ENCODE assay signal across 8 cellular contexts in the genomic region with DNA sequence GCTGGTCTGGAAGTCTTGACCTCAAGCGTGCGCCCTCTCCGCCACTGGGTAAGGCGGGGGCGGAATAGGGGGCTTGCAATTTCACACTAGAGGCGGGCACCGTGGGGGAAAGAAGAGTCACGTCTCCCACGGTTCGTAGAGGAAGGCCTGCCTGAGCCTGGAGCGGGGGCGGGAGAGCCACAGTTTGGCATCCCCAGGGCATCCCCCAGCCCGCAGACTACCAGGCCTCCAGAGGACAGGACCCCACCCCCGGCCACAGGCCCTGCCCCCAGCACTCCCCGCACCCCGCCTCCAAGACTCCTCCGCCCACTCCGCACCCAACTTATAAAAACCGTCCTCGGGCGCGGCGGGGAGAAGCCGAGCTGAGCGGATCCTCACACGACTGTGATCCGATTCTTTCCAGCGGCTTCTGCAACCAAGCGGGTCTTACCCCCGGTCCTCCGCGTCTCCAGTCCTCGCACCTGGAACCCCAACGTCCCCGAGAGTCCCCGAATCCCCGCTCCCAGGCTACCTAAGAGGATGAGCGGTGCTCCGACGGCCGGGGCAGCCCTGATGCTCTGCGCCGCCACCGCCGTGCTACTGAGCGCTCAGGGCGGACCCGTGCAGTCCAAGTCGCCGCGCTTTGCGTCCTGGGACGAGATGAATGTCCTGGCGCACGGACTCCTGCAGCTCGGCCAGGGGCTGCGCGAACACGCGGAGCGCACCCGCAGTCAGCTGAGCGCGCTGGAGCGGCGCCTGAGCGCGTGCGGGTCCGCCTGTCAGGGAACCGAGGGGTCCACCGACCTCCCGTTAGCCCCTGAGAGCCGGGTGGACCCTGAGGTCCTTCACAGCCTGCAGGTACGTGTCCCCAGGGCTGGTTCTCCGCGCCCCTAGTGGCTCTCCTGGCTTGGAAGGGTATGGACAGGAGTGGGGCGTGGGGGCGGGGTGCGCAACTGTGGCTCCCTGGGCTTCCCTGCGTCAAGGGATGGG. TPM values are rescaled to one million over a fixed set of nuclear protein-coding genes. Genes with fewer than 3 reads are reported as not detected.
A peak's percentile ranks its signal among the peaks of the same experiment; 100 is the strongest.
DNase-seq lines count a peak whose midpoint lies in the region; ATAC-seq lines count a peak whose summit lies in the region.

A gene with protein sequence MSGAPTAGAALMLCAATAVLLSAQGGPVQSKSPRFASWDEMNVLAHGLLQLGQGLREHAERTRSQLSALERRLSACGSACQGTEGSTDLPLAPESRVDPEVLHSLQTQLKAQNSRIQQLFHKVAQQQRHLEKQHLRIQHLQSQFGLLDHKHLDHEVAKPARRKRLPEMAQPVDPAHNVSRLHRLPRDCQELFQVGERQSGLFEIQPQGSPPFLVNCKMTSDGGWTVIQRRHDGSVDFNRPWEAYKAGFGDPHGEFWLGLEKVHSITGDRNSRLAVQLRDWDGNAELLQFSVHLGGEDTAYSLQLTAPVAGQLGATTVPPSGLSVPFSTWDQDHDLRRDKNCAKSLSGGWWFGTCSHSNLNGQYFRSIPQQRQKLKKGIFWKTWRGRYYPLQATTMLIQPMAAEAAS (plus strand): TSS at position 353 of the 969 bp plus-strand sequence. CDS start 167 bp downstream, at position 520.

- no peaks in the 10 kb centered on the region for H3K9me3 ChIP-seq in esophagus (ENCODE audit: control insufficient read depth in 2 of 2, insufficient read depth in 1 of 2, low read depth in 1 of 2, low read length in 1 of 2)
- H3K9me3 ChIP-seq in mucosa of rectum (ENCODE audit: control insufficient read depth in 2 of 2, low read length in 2 of 2), result no peaks in the 10 kb centered on the region

- peak within 1 kb of the TSS; percentile 58 to 67 for H3K4me3 ChIP-seq in esophagus (ENCODE audit: low read depth in 1 of 2, low read length in 2 of 2)
- peak within 1 kb of the TSS; percentile 45 to 74 for H3K4me3 ChIP-seq in mucosa of rectum (ENCODE audit: low read length in 2 of 2)

- H3K27ac ChIP-seq in esophagus (ENCODE audit: low read depth in 2 of 2, low read length in 1 of 2) (peak within 1 kb of the TSS; percentile 98), mucosa of rectum (ENCODE audit: low read depth in 2 of 2, low read length in 2 of 2) (peak within 1 kb of the TSS in 1 of 2 donors; percentile 82)

- WGBS in esophagus, 2 donors, result 1 to 2% methylated on average over 79 to 81 of the region's 81 CpGs

- DNase-seq in AG08396 (ENCODE audit: low spot score), result peak; percentile 85
- peak; percentile 55 for DNase-seq in activated T-cell treated with anti-CD3 and anti-CD28 coated beads for 4 hours
- DNase-seq in stimulated activated effector memory CD8-positive, alpha-beta T cell treated with anti-CD3 and anti-CD28 coated beads, Interleukin-12 subunit alpha, Interleukin-12 subunit beta, amount 100 ng/mL, for 72 hours (ENCODE audit: low spot score in 2 of 2), result peak; percentile 68 to 76
- DNase-seq in NCI-H2107 (lab: John Stamatoyannopoulos, UW), result no peak
- no peak for DNase-seq in DMS114 treated with DMSO at 0.1 percent for 48 hours (lab: John Stamatoyannopoulos, UW; ENCODE audit: unreplicated experiment)

- H3K4me1 Mint-ChIP-seq in IgD-negative memory B cell, result peaks cover 0 to 3% (median 0%) of the 10 kb centered on the region in 3 donors
- peaks cover 36% of the 10 kb centered on the region for H3K4me1 Mint-ChIP-seq in stimulated activated effector memory CD8-positive, alpha-beta T cell treated with anti-CD3 and anti-CD28 coated beads, Interleukin-12 subunit alpha, Interleukin-12 subunit beta, amount 100 ng/mL, for 72 hours

- H3K4me1 ChIP-seq in esophagus (ENCODE audit: control insufficient read depth in 2 of 2, insufficient read depth in 2 of 2, low read length in 1 of 2), result peaks cover 0 to 13% of the 10 kb centered on the region in 2 donors
- peaks cover 20 to 23% of the 10 kb centered on the region in 2 donors for H3K4me1 ChIP-seq in mucosa of rectum (ENCODE audit: control insufficient read depth in 2 of 2, insufficient read depth in 2 of 2, low read length in 2 of 2)

- ATAC-seq in stimulated activated effector memory CD8-positive, alpha-beta T cell treated with anti-CD3 and anti-CD28 coated beads, Interleukin-12 subunit alpha, Interleukin-12 subunit beta, amount 100 ng/mL, for 72 hours, result peak; percentile 92

- H3K36me3 ChIP-seq in esophagus (ENCODE audit: control insufficient read depth in 2 of 2, insufficient read depth in 2 of 2, low read length in 1 of 2) (peaks cover 0 to 5% of the 10 kb centered on the region in 2 donors), mucosa of rectum (ENCODE audit: control insufficient read depth in 2 of 2, insufficient read depth in 2 of 2, low read length in 2 of 2) (no peaks in the 10 kb centered on the region)

- H3K4me3 Mint-ChIP-seq in IgD-negative memory B cell, result peak within 1 kb of the TSS in 3 of 4 donors; percentile 63 to 89 (median 79)
- peak within 1 kb of the TSS; percentile 94 for H3K4me3 Mint-ChIP-seq in stimulated activated effector memory CD8-positive, alpha-beta T cell treated with anti-CD3 and anti-CD28 coated beads, Interleukin-12 subunit alpha, Interleukin-12 subunit beta, amount 100 ng/mL, for 72 hours

- no peaks in the 10 kb centered on the region for H3K27me3 ChIP-seq in esophagus (ENCODE audit: control insufficient read depth in 1 of 2, insufficient read depth in 2 of 2, low read length in 2 of 2)
- H3K27me3 ChIP-seq in mucosa of rectum (ENCODE audit: control insufficient read depth in 2 of 2, insufficient read depth in 2 of 2, low read length in 2 of 2), result peaks cover 0 to 4% of the 10 kb centered on the region in 2 donors

- H3K27me3 Mint-ChIP-seq in IgD-negative memory B cell, result peaks cover 45% of the 10 kb centered on the region

- peak within 1 kb of the TSS; percentile 43 to 56 for H3K9ac ChIP-seq in mucosa of rectum (ENCODE audit: low read depth in 1 of 2, low read length in 2 of 2)

- no peaks in the 10 kb centered on the region for H3K9me3 Mint-ChIP-seq in IgD-negative memory B cell
- no peaks in the 10 kb centered on the region for H3K9me3 Mint-ChIP-seq in stimulated activated effector memory CD8-positive, alpha-beta T cell treated with anti-CD3 and anti-CD28 coated beads, Interleukin-12 subunit alpha, Interleukin-12 subunit beta, amount 100 ng/mL, for 72 hours

- no peaks in the 10 kb centered on the region for H3K36me3 Mint-ChIP-seq in IgD-negative memory B cell
- peaks cover 54% of the 10 kb centered on the region for H3K36me3 Mint-ChIP-seq in stimulated activated effector memory CD8-positive, alpha-beta T cell treated with anti-CD3 and anti-CD28 coated beads, Interleukin-12 subunit alpha, Interleukin-12 subunit beta, amount 100 ng/mL, for 72 hours

- no peak within 1 kb of the TSS for H3K27ac Mint-ChIP-seq in IgD-negative memory B cell
- H3K27ac Mint-ChIP-seq in stimulated activated effector memory CD8-positive, alpha-beta T cell treated with anti-CD3 and anti-CD28 coated beads, Interleukin-12 subunit alpha, Interleukin-12 subunit beta, amount 100 ng/mL, for 72 hours, result peak within 1 kb of the TSS; percentile 96

RNA-seq across cellular contexts. Expression of the gene that starts here (rescaled TPM):
- polyA plus RNA-seq in IgD-negative memory B cell (not detected), esophagus (100 to 1,000 TPM in 1 of 2 donors, 10 to 100 TPM in 1; 27.2 to 126 TPM)

Comparison
In these comparisons a context has a peak if more than half of its experiments do, and no peak if none do; other contexts are left out.
1. RNA of the gene that starts here (polyA plus RNA-seq): 27.2 to 126 TPM in esophagus; not detected in IgD-negative memory B cell (single experiment); every median in the first group is over 10 times any median in the second.
2. DNase-seq: peak in AG08396 (single experiment), activated T-cell treated with anti-CD3 and anti-CD28 coated beads for 4 hours (single experiment) and stimulated activated effector memory CD8-positive, alpha-beta T cell treated with anti-CD3 and anti-CD28 coated beads, Interleukin-12 subunit alpha, Interleukin-12 subunit beta, amount 100 ng/mL, for 72 hours (2 of 2); none in NCI-H2107 (single experiment) and DMS114 treated with DMSO at 0.1 percent for 48 hours (single experiment).